Comparison of ENCODE assay signal across 17 cellular contexts in the genomic region with DNA sequence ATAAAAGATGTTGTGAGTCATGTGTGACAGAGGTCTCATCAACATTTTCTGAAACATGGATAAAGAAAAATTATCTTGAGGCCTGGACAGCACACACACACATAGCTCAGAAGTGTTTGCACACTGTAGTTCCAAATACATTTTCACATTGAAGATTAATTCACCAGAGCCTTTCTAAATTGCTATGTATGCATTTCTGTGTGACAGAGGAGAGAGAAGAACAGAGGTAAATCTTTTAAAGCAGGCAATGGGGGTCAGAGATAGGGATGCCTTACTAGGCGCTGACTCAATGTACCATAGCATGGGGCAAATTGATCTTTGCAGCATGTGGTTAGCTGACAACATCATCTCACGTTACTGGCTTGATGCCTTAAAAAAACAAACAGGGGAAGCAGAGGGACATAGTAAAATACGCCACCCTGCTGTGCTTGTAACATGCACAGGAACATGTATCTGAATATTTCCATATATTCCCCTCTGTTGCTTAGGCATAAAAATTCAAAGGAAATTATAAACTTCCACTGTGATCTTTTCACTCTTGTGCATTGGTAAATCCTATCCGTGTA. TPM values are rescaled to one million over a fixed set of nuclear protein-coding genes. Genes with fewer than 3 reads are reported as not detected.
DNase-seq lines count a peak whose midpoint lies in the region; ATAC-seq, FAIRE-seq and TF ChIP-seq lines count a peak whose summit lies in the region.
"Had no signal": no experiment of that assay in that cellular context is flagged by ENCODE, and none has a peak within 500 bp of the region (broad histone marks: within the 10 kb centered on the region; RNA-seq: fewer than 3 reads in every experiment).

No MANE protein-coding gene starts in this region.

- 79% methylated on average over 4 of the region's 4 CpGs for WGBS in right lobe of liver (ENCODE audit: insufficient coverage, low coverage, low lambda C conversion rate, missing lambda C conversion rate)
- 34% methylated on average over 4 of the region's 4 CpGs for WGBS in HepG2 (ENCODE audit: low lambda C conversion rate)
- 32 to 40% methylated on average over 4 of the region's 4 CpGs for WGBS in body of pancreas, 2 donors

- TF ChIP-seq EP300 in HepG2 (IDR thresholded peaks at IDR 0.05; ENCODE audit: low read depth in 2 of 2, low read length in 2 of 2): no peak
- TF ChIP-seq EP300 in HepG2 (CRISPR knock-in tag; IDR thresholded peaks at IDR 0.05; ENCODE audit: borderline replicate concordance): no peak

- no peaks in the 10 kb centered on the region for H3K27me3 ChIP-seq in right lobe of liver
- no peaks in the 10 kb centered on the region for H3K27me3 ChIP-seq in HepG2 (ENCODE audit: control insufficient read depth in 1 of 2, insufficient read depth in 2 of 2, low read length in 2 of 2)
- no peaks in the 10 kb centered on the region for H3K27me3 ChIP-seq in body of pancreas
- H3K27me3 ChIP-seq in skeletal muscle satellite cell (ENCODE audit: control insufficient read depth, insufficient read depth, low read length): no peaks in the 10 kb centered on the region
- H3K27me3 ChIP-seq: BLaER1 had no signal

- H3K9ac ChIP-seq in HepG2 (ENCODE audit: insufficient read depth, low read depth, low read length) (no peak overlapping the region), skeletal muscle satellite cell (ENCODE audit: low read depth, low read length) (no peak overlapping the region)
- H3K9ac ChIP-seq: BLaER1 had no signal

- H4K20me1 ChIP-seq in HepG2 (ENCODE audit: insufficient read depth, low read length): no peaks in the 10 kb centered on the region
- H4K20me1 ChIP-seq: BLaER1 had no signal

- H3K36me3 ChIP-seq in right lobe of liver (no peaks in the 10 kb centered on the region), HepG2 (replicated peaks in 1 of 2; ENCODE audit: control insufficient read depth in 1 of 2, insufficient read depth in 2 of 2, low read length in 2 of 2) (no peaks in the 10 kb centered on the region), body of pancreas (replicated peaks in 1 of 2; ENCODE audit: insufficient read depth in 1 of 2, low read depth in 2 of 2) (no peaks in the 10 kb centered on the region), skeletal muscle satellite cell (ENCODE audit: insufficient read depth, low read length) (no peaks in the 10 kb centered on the region)
- H3K36me3 ChIP-seq: BLaER1 had no signal

- TF ChIP-seq CTCF in right lobe of liver (IDR thresholded peaks at IDR 0.05) (no peak), HepG2 (CRISPR knock-in tag; IDR thresholded peaks at IDR 0.05) (no peak), body of pancreas (IDR thresholded peaks at IDR 0.05) (peak in 1 of 7 experiments; percentile 3)

- POLR2A ChIA-PET in HepG2 (lab: Yijun Ruan, JAX): no interaction called here

- H3K4me2 ChIP-seq in HepG2 (ENCODE audit: low read depth, low read length): no peak overlapping the region
- H3K4me2 ChIP-seq in skeletal muscle satellite cell (ENCODE audit: low read length): peak overlapping the region; percentile 39
- H3K4me2 ChIP-seq: BLaER1 had no signal

- ATAC-seq in right lobe of liver (peak in 3 of 4 donors; percentile 46 to 66 (median 57)), HepG2 (no peak), body of pancreas (peak; percentile 42), GM21786 (IDR thresholded peaks at IDR 0.05; ENCODE audit: unreplicated experiment) (no peak), HG03039 (IDR thresholded peaks at IDR 0.05; ENCODE audit: unreplicated experiment) (no peak)

- H3K27ac ChIP-seq in right lobe of liver (no peak overlapping the region), HepG2 (ENCODE audit: extremely low read length, insufficient read depth, low read length) (no peak overlapping the region), body of pancreas (peak overlapping the region in 3 of 4 donors; percentile 19 to 75 (median 56))
- H3K27ac ChIP-seq: BLaER1, coronary artery had no signal

- no peak for TF ChIP-seq POLR2A in right lobe of liver (IDR thresholded peaks at IDR 0.05)
- TF ChIP-seq POLR2A in HepG2 (IDR thresholded peaks at IDR 0.05; ENCODE audit: insufficient read depth in 1 of 2, low read depth in 2 of 2, low read length in 2 of 2): no peak
- no peak for TF ChIP-seq POLR2A in body of pancreas (IDR thresholded peaks at IDR 0.05)

- H3K4me3 ChIP-seq in right lobe of liver (no peak overlapping the region), HepG2 (replicated peaks in 1 of 3; ENCODE audit: insufficient read depth in 1 of 3, low read depth in 2 of 3, low read length in 3 of 3) (no peak overlapping the region), body of pancreas (no peak overlapping the region), skeletal muscle satellite cell (ENCODE audit: low read length) (no peak overlapping the region)
- H3K4me3 ChIP-seq: BLaER1, coronary artery had no signal

- no peak for DNase-seq in right lobe of liver
- DNase-seq in HepG2 (ENCODE audit: low spot score): no peak
- DNase-seq in NCI-H146 treated with DMSO at 0.1 percent for 48 hours (lab: John Stamatoyannopoulos, UW; ENCODE audit: unreplicated experiment): peak; percentile 15
- peak in 1 of 4 donors; percentile 6 for DNase-seq in body of pancreas
- no peak for DNase-seq in inferior parietal cortex (ENCODE audit: extremely low spot score)
- DNase-seq: activated B cell treated with CpG ODN at 0.5 μM for 24 hours, amniotic stem cell, EL, mammary epithelial cell, NCI-H2029 treated with DMSO at 0.1 percent for 48 hours had no signal

- in situ Hi-C loops in HepG2 (cut with HindIII; ENCODE audit: extremely low pct_ligation_motif_present, low pct_unique_long_range_greater_than_20kb): no loop called here

- no peaks in the 10 kb centered on the region for H3K79me2 ChIP-seq in HepG2 (ENCODE audit: insufficient read depth, low read length)

- H3K9me3 ChIP-seq in right lobe of liver (no peaks in the 10 kb centered on the region), HepG2 (ENCODE audit: low read length) (no peaks in the 10 kb centered on the region), body of pancreas (no peaks in the 10 kb centered on the region), skeletal muscle satellite cell (replicated peaks; ENCODE audit: low read length) (no peaks in the 10 kb centered on the region)
- H3K9me3 ChIP-seq: BLaER1 had no signal

- CTCF ChIA-PET in HepG2 (lab: Yijun Ruan, JAX; ENCODE audit: low intra/inter-chr PET ratio, low total read pairs): no interaction called here

- intact Hi-C loops in right lobe of liver (cut with DNase I) (no loop called here), HepG2 (cut with micrococcal nuclease; ENCODE audit: unreplicated experiment) (loop anchor here (10.0 kb wide), 1 partner anchor 736 kb away; no protein-coding TSS in a partner anchor), body of pancreas (cut with DNase I) (no loop called here)

- BruUV-seq in HepG2 (replicated peaks; lab: Mats Ljungman, UMichigan): no TSS peak

- TF ChIP-seq RAD21 in HepG2 (CRISPR knock-in tag; IDR thresholded peaks at IDR 0.05): no peak

- no peak for FAIRE-seq in HepG2 (lab: Jason Lieb, UNC)

- no peak overlapping the region for H2AFZ ChIP-seq in HepG2 (ENCODE audit: low read length)

- H3K4me1 ChIP-seq in right lobe of liver: no peaks in the 10 kb centered on the region
- no peaks in the 10 kb centered on the region for H3K4me1 ChIP-seq in HepG2 (ENCODE audit: insufficient read depth, low read length)
- peaks cover 30% of the 10 kb centered on the region for H3K4me1 ChIP-seq in body of pancreas
- peaks cover 21% of the 10 kb centered on the region for H3K4me1 ChIP-seq in skeletal muscle satellite cell (ENCODE audit: control insufficient read depth, insufficient read depth, low read length)

RNA-seq across cellular contexts. Expression of a gene that starts 7.7 kb away (rescaled TPM):
- not detected for total RNA-seq in right lobe of liver
- total RNA-seq in HepG2 (2016; rRNA removed; fragmentation: Illumina TruSeq; extraction: Trizol): not detected in 2 replicates
- not detected in 2 replicates for total RNA-seq in HepG2 (2016; cell fraction: cytosol; rRNA removed; fragmentation: Illumina TruSeq; extraction: Trizol; ENCODE audit: low read depth)
- total RNA-seq in HepG2 (2016; cell fraction: insoluble cytoplasmic fraction; rRNA removed; fragmentation: Illumina TruSeq; extraction: Trizol): not detected in 2 replicates
- not detected in 2 replicates for total RNA-seq in HepG2 (2016; cell fraction: membrane; rRNA removed; fragmentation: Illumina TruSeq; extraction: Trizol)
- total RNA-seq in HepG2 (2016; cell fraction: nucleus; rRNA removed; fragmentation: Illumina TruSeq; extraction: Trizol): not detected in 2 replicates
- polyA plus RNA-seq in HepG2 (2011; rRNA removed): not detected in 2 replicates
- not detected in 2 replicates for polyA plus RNA-seq in HepG2 (2011; cell fraction: cytosol; rRNA removed)
- not detected in 2 replicates for polyA plus RNA-seq in HepG2 (2011; cell fraction: nucleus; rRNA removed)
- polyA plus RNA-seq in HepG2 (2012): not detected in 2 replicates
- not detected in 2 replicates for polyA plus RNA-seq in HepG2 (2016; cell fraction: cytosol; fragmentation: Illumina TruSeq; extraction: Trizol; ENCODE audit: low read depth)
- not detected in 2 replicates for polyA plus RNA-seq in HepG2 (2016; cell fraction: insoluble cytoplasmic fraction; fragmentation: Illumina TruSeq; extraction: Trizol; ENCODE audit: low read depth)
- not detected in 2 replicates for polyA plus RNA-seq in HepG2 (2016; cell fraction: membrane; fragmentation: Illumina TruSeq; extraction: Trizol; ENCODE audit: low read depth)
- polyA plus RNA-seq in HepG2 (2016; cell fraction: nucleus; fragmentation: Illumina TruSeq; extraction: Trizol; ENCODE audit: insufficient read depth, low read depth): not detected in 2 replicates
- not detected in 2 replicates for polyA minus RNA-seq in HepG2 (2011; rRNA and poly(A)+ RNA removed; ENCODE audit: low replicate concordance)
- not detected in 2 replicates for polyA minus RNA-seq in HepG2 (2011; cell fraction: cytosol; rRNA and poly(A)+ RNA removed)
- polyA minus RNA-seq in HepG2 (2011; cell fraction: nucleus; rRNA and poly(A)+ RNA removed): not detected in 2 replicates
- not detected for total RNA-seq in body of pancreas
- not detected in 2 replicates for total RNA-seq in skeletal muscle satellite cell (2012; rRNA removed)
- total RNA-seq: activated B cell treated with CpG ODN at 0.5 μM for 24 hours, mammary epithelial cell, OCI-LY7, skeletal muscle tissue had no signal
- polyA plus RNA-seq: mammary epithelial cell had no signal

RNA-seq across cellular contexts. Expression of a gene that starts 41.6 kb away (rescaled TPM):
- 10 to 100 TPM; 16.9 to 34.8 (median 21.3) TPM for total RNA-seq in right lobe of liver
- 33.5 and 47.3 TPM in 2 replicates for total RNA-seq in HepG2 (2016; rRNA removed; fragmentation: Illumina TruSeq; extraction: Trizol)
- 4.5 and 6.1 TPM in 2 replicates for total RNA-seq in HepG2 (2016; cell fraction: cytosol; rRNA removed; fragmentation: Illumina TruSeq; extraction: Trizol; ENCODE audit: low read depth)
- total RNA-seq in HepG2 (2016; cell fraction: insoluble cytoplasmic fraction; rRNA removed; fragmentation: Illumina TruSeq; extraction: Trizol): 31.4 and 50.4 TPM in 2 replicates
- total RNA-seq in HepG2 (2016; cell fraction: membrane; rRNA removed; fragmentation: Illumina TruSeq; extraction: Trizol): 10.8 and 13.9 TPM in 2 replicates
- total RNA-seq in HepG2 (2016; cell fraction: nucleus; rRNA removed; fragmentation: Illumina TruSeq; extraction: Trizol): 14.6 and 16.4 TPM in 2 replicates
- 6.2 and 6.9 TPM in 2 replicates for polyA plus RNA-seq in HepG2 (2011; rRNA removed)
- 7.1 and 8.0 TPM in 2 replicates for polyA plus RNA-seq in HepG2 (2011; cell fraction: cytosol; rRNA removed)
- 3.6 and 6.0 TPM in 2 replicates for polyA plus RNA-seq in HepG2 (2011; cell fraction: nucleus; rRNA removed)
- 13.5 and 15.1 TPM in 2 replicates for polyA plus RNA-seq in HepG2 (2012)
- polyA plus RNA-seq in HepG2 (2016; cell fraction: cytosol; fragmentation: Illumina TruSeq; extraction: Trizol; ENCODE audit: low read depth): 2.3 and 2.6 TPM in 2 replicates
- polyA plus RNA-seq in HepG2 (2016; cell fraction: insoluble cytoplasmic fraction; fragmentation: Illumina TruSeq; extraction: Trizol; ENCODE audit: low read depth): 49.7 and 57.0 TPM in 2 replicates
- 7.4 and 7.6 TPM in 2 replicates for polyA plus RNA-seq in HepG2 (2016; cell fraction: membrane; fragmentation: Illumina TruSeq; extraction: Trizol; ENCODE audit: low read depth)
- 19.0 and 21.6 TPM in 2 replicates for polyA plus RNA-seq in HepG2 (2016; cell fraction: nucleus; fragmentation: Illumina TruSeq; extraction: Trizol; ENCODE audit: insufficient read depth, low read depth)
- 2.2 TPM in 2 replicates for polyA minus RNA-seq in HepG2 (2011; rRNA and poly(A)+ RNA removed; ENCODE audit: low replicate concordance)
- 11.3 and 14.9 TPM in 2 replicates for polyA minus RNA-seq in HepG2 (2011; cell fraction: cytosol; rRNA and poly(A)+ RNA removed)
- 9.3 and 14.0 TPM in 2 replicates for polyA minus RNA-seq in HepG2 (2011; cell fraction: nucleus; rRNA and poly(A)+ RNA removed)
- 10 to 100 TPM; 22.1 to 33.3 TPM for total RNA-seq in body of pancreas
- 27.3 and 30.7 TPM in 2 replicates for total RNA-seq in skeletal muscle satellite cell (2012; rRNA removed)

Comparison
In these comparisons a context has a peak if more than half of its experiments do, and no peak if none do; other contexts are left out.
1. ATAC-seq: peak in right lobe of liver (3 of 4) and body of pancreas (single experiment); none in HepG2 (single experiment), GM21786 (single experiment) and HG03039 (single experiment).
2. H3K27ac ChIP-seq: peak in body of pancreas (3 of 4); none in right lobe of liver (0 of 3) and HepG2 (single experiment).